Comparison of ENCODE assay signal across 7 cellular contexts in genomic region chr2:163374282-163374681, GRCh38.
"Had no signal": no experiment of that assay in that cellular context is flagged by ENCODE, and none has a peak within 500 bp of the region (broad histone marks: within the 10 kb centered on the region; RNA-seq: fewer than 3 reads in every experiment).

No MANE protein-coding gene starts in this region.

- ATAC-seq: HepG2, K562 had no signal

- H3K4me2 ChIP-seq: KMS-11 had no signal

- DNase-seq: IMR-90, KG1 had no signal

- H3K27ac Mint-ChIP-seq: IgD-negative memory B cell had no signal

- H3K27me3 Mint-ChIP-seq: IgD-negative memory B cell had no signal

- H3K4me3 ChIP-seq: K562 had no signal

- H3K27ac ChIP-seq: HL-60, KMS-11 had no signal

- H3K4me1 Mint-ChIP-seq: IgD-negative memory B cell had no signal

- H3K4me3 Mint-ChIP-seq: IgD-negative memory B cell had no signal

- H3K36me3 Mint-ChIP-seq: IgD-negative memory B cell had no signal
